25 cellular contexts compared by ENCODE assay signal in genomic region chr5:68299575-68299974, GRCh38.
"Had no signal": no experiment of that assay in that cellular context is flagged by ENCODE, and none has a peak within 500 bp of the region (broad histone marks: within the 10 kb centered on the region; RNA-seq: fewer than 3 reads in every experiment).

No MANE protein-coding gene starts in this region.

- FAIRE-seq: astrocyte had no signal

- DNase-seq: activated CD4-positive, alpha-beta T cell treated with anti-CD3 and anti-CD28 coated beads, Interleukin-2, amount 50 U/mL, for 1 hour; activated CD8-positive, alpha-beta T cell treated with anti-CD3 and anti-CD28 coated beads, Interleukin-2, amount 10 ng/mL, durations not matched to agents 7 days and 5 days; activated effector memory CD4-positive, alpha-beta T cell treated with anti-CD3 and anti-CD28 coated beads, Interleukin-2, amount 50 U/mL, for 16 hours; activated naive CD4-positive, alpha-beta T cell treated with anti-CD3 and anti-CD28 coated beads, Interleukin-2, amount 50 U/mL, for 16 hours; adrenal gland; endodermal cell; esophagus squamous epithelium; head of caudate nucleus; hypothalamus; islet precursor cell; left cardiac atrium; nucleus accumbens; sigmoid colon; spleen; stimulated activated CD4-positive, alpha-beta T cell treated with anti-CD3 and anti-CD28 coated beads, Interleukin-4, amount 100 ng/mL, for 24 hours; stimulated activated naive CD4-positive, alpha-beta T cell treated with Interleukin-2 at 50 U/mL for 16 hours; upper lobe of left lung had no signal

- H3K4me3 Mint-ChIP-seq: activated CD8-positive, alpha-beta T cell treated with anti-CD3 and anti-CD28 coated beads, Interleukin-2, amount 10 ng/mL, durations not matched to agents 7 days and 5 days; central memory CD8-positive, alpha-beta T cell; endodermal cell; T-helper 2 cell treated with Interferon-gamma antibody and Interleukin-4, amounts not matched to agents 5 μg/mL and 100 μg/mL, for 36 hours had no signal

- H3K27me3 ChIP-seq: adrenal gland, esophagus squamous epithelium, gastroesophageal sphincter, sigmoid colon, spleen, upper lobe of left lung had no signal

- ATAC-seq: activated CD4-positive, CD25-positive, alpha-beta regulatory T cell treated with anti-CD3 and anti-CD28 coated beads, Interleukin-2, amount 50 U/mL, for 24 hours; activated CD8-positive, alpha-beta T cell treated with anti-CD3 and anti-CD28 coated beads, Interleukin-2, amount 10 ng/mL, durations not matched to agents 7 days and 5 days; left cardiac atrium; SK-N-SH treated with all-trans-retinoic acid at 6 μM for 48 hours had no signal

- H3K4me3 ChIP-seq: adrenal gland, coronary artery, esophagus squamous epithelium, gastroesophageal sphincter, sigmoid colon, spleen, upper lobe of left lung had no signal

- H3K27ac Mint-ChIP-seq: activated CD8-positive, alpha-beta T cell treated with anti-CD3 and anti-CD28 coated beads, Interleukin-2, amount 10 ng/mL, durations not matched to agents 7 days and 5 days; endodermal cell; T-helper 2 cell treated with Interferon-gamma antibody and Interleukin-4, amounts not matched to agents 5 μg/mL and 100 μg/mL, for 36 hours had no signal

- H3K27me3 Mint-ChIP-seq: central memory CD8-positive, alpha-beta T cell had no signal

- H3K27ac ChIP-seq: adrenal gland, coronary artery, esophagus squamous epithelium, gastroesophageal sphincter, sigmoid colon, upper lobe of left lung, VCaP had no signal

- H3K9me3 Mint-ChIP-seq: central memory CD8-positive, alpha-beta T cell; endodermal cell; T-helper 2 cell treated with Interferon-gamma antibody and Interleukin-4, amounts not matched to agents 5 μg/mL and 100 μg/mL, for 36 hours had no signal

- H3K9me3 ChIP-seq: adrenal gland, esophagus squamous epithelium, gastroesophageal sphincter, sigmoid colon, spleen, upper lobe of left lung had no signal
